In genomic region chr10:86522385-86522855, GRCh38 we compare ENCODE assay signal across 8 cellular contexts. TPM values are rescaled to one million over a fixed set of nuclear protein-coding genes. Genes with fewer than 3 reads are reported as not detected.
DNase-seq lines count a peak whose midpoint lies in the region; ATAC-seq and TF ChIP-seq lines count a peak whose summit lies in the region.

No MANE protein-coding gene starts in this region.

- no peak for TF ChIP-seq EP300 in Ishikawa (IDR thresholded peaks at IDR 0.05; ENCODE audit: borderline replicate concordance)

- no peaks in the 10 kb centered on the region for H3K27me3 Mint-ChIP-seq in CD8-positive, alpha-beta T cell (ENCODE audit: low read depth)

- H3K4me3 Mint-ChIP-seq in CD8-positive, alpha-beta T cell: peak overlapping the region; percentile 90

- H3K4me1 Mint-ChIP-seq in CD8-positive, alpha-beta T cell (ENCODE audit: low read depth): peaks cover 62% of the 10 kb centered on the region

- intact Hi-C loops in CD8-positive, alpha-beta T cell (cut with DNase I, micrococcal nuclease): loop anchor here (1.0 to 10.0 kb wide), 7 partner anchors 14 to 452 kb away; partner anchors contain the start of gene BMPR1A (in 1 of the 2)
- intact Hi-C loops in uterus (cut with DNase I; ENCODE audit: low total_unique reads): no loop called here

- H3K9me3 ChIP-seq in CD8-positive, alpha-beta T cell (ENCODE audit: low read length): no peaks in the 10 kb centered on the region
- H3K9me3 ChIP-seq in lung (ENCODE audit: control insufficient read depth in 2 of 2, insufficient read depth in 1 of 2, low read length in 1 of 2) (no peaks in the 10 kb centered on the region), uterus (no peaks in the 10 kb centered on the region)

- in situ Hi-C loops in astrocyte of the spinal cord (cut with HindIII; ENCODE audit: low sequenced_read_pairs): no loop called here

- no peak for TF ChIP-seq CTCF in CD8-positive, alpha-beta T cell (IDR thresholded peaks at IDR 0.05)
- TF ChIP-seq CTCF in astrocyte of the spinal cord (IDR thresholded peaks at IDR 0.05; ENCODE audit: low read depth, low read length) (no peak), lung (IDR thresholded peaks at IDR 0.05; ENCODE audit: control extremely low read depth, extremely low read depth) (no peak), uterus (IDR thresholded peaks at IDR 0.05) (no peak)

- peaks cover 5% of the 10 kb centered on the region for H3K36me3 ChIP-seq in CD8-positive, alpha-beta T cell (ENCODE audit: insufficient read depth, low read length)
- H3K36me3 ChIP-seq in lung (ENCODE audit: control insufficient read depth in 2 of 2, insufficient read depth in 2 of 2, low read length in 2 of 2) (no peaks in the 10 kb centered on the region), uterus (no peaks in the 10 kb centered on the region)

- H3K4me3 ChIP-seq in CD8-positive, alpha-beta T cell (ENCODE audit: low read depth, low read length): peak overlapping the region; percentile 92
- peak overlapping the region; percentile 76 for H3K4me3 ChIP-seq in astrocyte of the spinal cord (ENCODE audit: low read depth, low read length)
- H3K4me3 ChIP-seq in lung: peak overlapping the region; percentile 95
- H3K4me3 ChIP-seq in uterus: peak overlapping the region; percentile 49 to 74

- POLR2A ChIA-PET in CD8-positive, alpha-beta T cell (lab: Charles Lee): interaction anchor here (0.6 to 2.4 kb wide), 6 partner anchors 13 to 190 kb away, joined by 3 to 16 read pairs (median 3); no protein-coding TSS in a partner anchor

- peaks cover 22% of the 10 kb centered on the region for H3K36me3 Mint-ChIP-seq in CD8-positive, alpha-beta T cell

- peak overlapping the region; percentile 89 for H3K27ac Mint-ChIP-seq in CD8-positive, alpha-beta T cell

- DNase-seq in CD8-positive, alpha-beta T cell: no peak
- DNase-seq in astrocyte of the spinal cord (ENCODE audit: low read depth, low spot score) (no peak), lung (ENCODE audit: low spot score) (no peak), uterus (no peak), pons (ENCODE audit: low spot score) (no peak)
- no peak for DNase-seq in stimulated activated CD4-positive, alpha-beta T cell treated with anti-CD3 and anti-CD28 coated beads, Interleukin-4, amount 100 ng/mL, for 1 hour

- no peaks in the 10 kb centered on the region for H3K9me3 Mint-ChIP-seq in CD8-positive, alpha-beta T cell

- H3K27ac ChIP-seq in CD8-positive, alpha-beta T cell (ENCODE audit: low read depth, low read length): peak overlapping the region; percentile 80
- peak overlapping the region; percentile 98 to 99 for H3K27ac ChIP-seq in lung (ENCODE audit: low read depth in 1 of 2, low read length in 1 of 2)
- H3K27ac ChIP-seq in uterus: peak overlapping the region; percentile 83 to 93

- no peak for TF ChIP-seq POLR2A in uterus (IDR thresholded peaks at IDR 0.05)

- peaks cover 44% of the 10 kb centered on the region for H3K4me1 ChIP-seq in CD8-positive, alpha-beta T cell (ENCODE audit: insufficient read depth, low read length)
- H3K4me1 ChIP-seq in lung (ENCODE audit: control insufficient read depth in 2 of 2, insufficient read depth in 2 of 2, low read length in 2 of 2): peaks cover 2 to 8% of the 10 kb centered on the region in 2 donors
- H3K4me1 ChIP-seq in uterus: peaks cover 0 to 21% of the 10 kb centered on the region in 2 donors

- TF ChIP-seq RAD21 in Ishikawa (IDR thresholded peaks at IDR 0.05; ENCODE audit: low read depth): no peak

- 21 to 23% methylated on average over 13 of the region's 13 CpGs for WGBS in lung, 2 donors

- no peaks in the 10 kb centered on the region for H3K27me3 ChIP-seq in CD8-positive, alpha-beta T cell (ENCODE audit: insufficient read depth, low read length)
- no peaks in the 10 kb centered on the region for H3K27me3 ChIP-seq in lung (ENCODE audit: control insufficient read depth, insufficient read depth)
- H3K27me3 ChIP-seq in uterus: no peaks in the 10 kb centered on the region

- CTCF ChIA-PET in CD8-positive, alpha-beta T cell (lab: Charles Lee): interaction anchor here (1.0 to 1.6 kb wide), 2 partner anchors 13 to 122 kb away, joined by 3 to 5 read pairs; no protein-coding TSS in a partner anchor

- no peak for ATAC-seq in CD8-positive, alpha-beta T cell
- ATAC-seq in lung (ENCODE audit: insufficient read depth, low FRiP score): no peak
- ATAC-seq in HG03457 (IDR thresholded peaks at IDR 0.05; ENCODE audit: unreplicated experiment): no peak

TF ChIP-seq in Ishikawa, 13 proteins besides CTCF, POLR2A, EP300 and RAD21:
- TF ChIP-seq TAF1 (IDR thresholded peaks at IDR 0.05; ENCODE audit: low read depth): no peak
- TF ChIP-seq CREB1 (IDR thresholded peaks at IDR 0.05; ENCODE audit: low read depth): no peak
- TF ChIP-seq CEBPB (IDR thresholded peaks at IDR 0.05): 0 out of 2 replicates have a peak, but pooled peaks have one; percentile 10
- TF ChIP-seq YY1 (IDR thresholded peaks at IDR 0.05; ENCODE audit: low read depth): no peak
- no peak for TF ChIP-seq NFIC (IDR thresholded peaks at IDR 0.05)
- no peak for TF ChIP-seq TEAD4 (IDR thresholded peaks at IDR 0.05)
- 0 out of 2 replicates have a peak, but pooled peaks have one; percentile 12 for TF ChIP-seq ZBTB7A (IDR thresholded peaks at IDR 0.05; ENCODE audit: low read depth)
TF ChIP-seq in Ishikawa: peak in this region for 2.

RNA-seq across cellular contexts. Expression of gene WAPL, which starts 0.8 kb away (rescaled TPM):
- total RNA-seq in CD8-positive, alpha-beta T cell: 10 to 100 TPM; 35.3 to 36.0 TPM
- 10 to 100 TPM; 30.6 to 67.8 TPM for total RNA-seq in lung
- 10 to 100 TPM; 15.0 to 17.3 TPM for polyA plus RNA-seq in lung
- 10 to 100 TPM; 17.4 to 75.1 (median 34.9) TPM for total RNA-seq in uterus
